In genomic region chr1:28104866-28105467, GRCh38 we compare ENCODE assay signal across 9 cellular contexts. TPM values are rescaled to one million over a fixed set of nuclear protein-coding genes. Genes with fewer than 3 reads are reported as not detected.
DNase-seq lines count a peak whose midpoint lies in the region; ATAC-seq, FAIRE-seq and TF ChIP-seq lines count a peak whose summit lies in the region.
"Had no signal": no experiment of that assay in that cellular context is flagged by ENCODE, and none has a peak within 500 bp of the region (broad histone marks: within the 10 kb centered on the region; RNA-seq: fewer than 3 reads in every experiment).

No MANE protein-coding gene starts in this region.

- intact Hi-C loops in colonic mucosa (cut with DNase I) (no loop called here), HepG2 (cut with micrococcal nuclease; ENCODE audit: unreplicated experiment) (no loop called here)

- TF ChIP-seq CTCF in colonic mucosa (IDR thresholded peaks at IDR 0.05) (no peak), HepG2 (CRISPR knock-in tag; IDR thresholded peaks at IDR 0.05) (no peak)

- H3K4me1 ChIP-seq in colonic mucosa (no peaks in the 10 kb centered on the region), HepG2 (ENCODE audit: insufficient read depth, low read length) (peaks cover 20% of the 10 kb centered on the region)

- TF ChIP-seq EP300 in HepG2 (IDR thresholded peaks at IDR 0.05; ENCODE audit: low read depth in 2 of 2, low read length in 2 of 2): no peak
- TF ChIP-seq EP300 in HepG2 (CRISPR knock-in tag; IDR thresholded peaks at IDR 0.05; ENCODE audit: borderline replicate concordance): no peak

- H4K20me1 ChIP-seq in HepG2 (ENCODE audit: insufficient read depth, low read length): no peaks in the 10 kb centered on the region

- CTCF ChIA-PET in HepG2 (lab: Yijun Ruan, JAX; ENCODE audit: low intra/inter-chr PET ratio, low total read pairs): no interaction called here

- peak in 1 of 2 experiments; percentile 71; a peak in 2 of 4 replicates for TF ChIP-seq POLR2A in HepG2 (IDR thresholded peaks at IDR 0.05; ENCODE audit: insufficient read depth in 1 of 2, low read depth in 2 of 2, low read length in 2 of 2)

- H3K27me3 ChIP-seq in colonic mucosa (no peaks in the 10 kb centered on the region), HepG2 (ENCODE audit: control insufficient read depth in 1 of 2, insufficient read depth in 2 of 2, low read length in 2 of 2) (no peaks in the 10 kb centered on the region)

- peak; percentile 85 for FAIRE-seq in HepG2 (lab: Jason Lieb, UNC)
- FAIRE-seq: G401.6 had no signal

- H3K79me2 ChIP-seq in HepG2 (ENCODE audit: insufficient read depth, low read length): no peaks in the 10 kb centered on the region

- 4% methylated on average over 7 of the region's 11 CpGs for whole genome bisulfite sequencing in HepG2 (ENCODE audit: low lambda C conversion rate)

- peak overlapping the region in 1 of 2 donors; percentile 56 for H3K9ac ChIP-seq in colonic mucosa (ENCODE audit: low read depth in 2 of 2, low read length in 2 of 2)
- H3K9ac ChIP-seq in HepG2 (ENCODE audit: insufficient read depth, low read depth, low read length): peak overlapping the region; percentile 58

- no peaks in the 10 kb centered on the region for H3K9me3 ChIP-seq in colonic mucosa
- H3K9me3 ChIP-seq in HepG2 (ENCODE audit: low read length): no peaks in the 10 kb centered on the region

- H3K27ac ChIP-seq in colonic mucosa (peak overlapping the region; percentile 71), HepG2 (ENCODE audit: extremely low read length, insufficient read depth, low read length) (no peak overlapping the region)

- POLR2A ChIA-PET in HepG2 (lab: Yijun Ruan, JAX): interaction anchor here (1.0 to 1.7 kb wide), 5 partner anchors 8 to 131 kb away, joined by 3 to 14 read pairs (median 5); partner anchors contain the start of genes ATP5IF1 and EYA3

- H3K4me3 ChIP-seq in colonic mucosa: peak overlapping the region; percentile 16
- H3K4me3 ChIP-seq in HepG2 (replicated peaks in 1 of 3; ENCODE audit: insufficient read depth in 1 of 3, low read depth in 2 of 3, low read length in 3 of 3): peak overlapping the region; percentile 45 to 61 (median 50)

- no TSS peak for BruUV-seq in HepG2 (replicated peaks; lab: Mats Ljungman, UMichigan)

- in situ Hi-C loops in ACHN (cut with HindIII; ENCODE audit: low pct_ligation_motif_present, low pct_unique_long_range_greater_than_20kb, low sequenced_read_pairs) (no loop called here), HepG2 (cut with HindIII; ENCODE audit: extremely low pct_ligation_motif_present, low pct_unique_long_range_greater_than_20kb) (no loop called here)

- peak; percentile 96 for ATAC-seq in HepG2
- no peak for ATAC-seq in HG03442 (IDR thresholded peaks at IDR 0.05; ENCODE audit: unreplicated experiment)
- ATAC-seq in GM18517 (IDR thresholded peaks at IDR 0.05; ENCODE audit: unreplicated experiment): no peak

- H3K36me3 ChIP-seq in colonic mucosa (no peaks in the 10 kb centered on the region), HepG2 (replicated peaks in 1 of 2; ENCODE audit: control insufficient read depth in 1 of 2, insufficient read depth in 2 of 2, low read length in 2 of 2) (no peaks in the 10 kb centered on the region)

- TF ChIP-seq RAD21 in HepG2 (CRISPR knock-in tag; IDR thresholded peaks at IDR 0.05): no peak

- DNase-seq in ACHN: peak; percentile 67
- DNase-seq in NCI-H187 (lab: John Stamatoyannopoulos, UW): peak; percentile 9 to 31
- DNase-seq in colonic mucosa: peak; percentile 89
- DNase-seq in HepG2 (ENCODE audit: low spot score): peak; percentile 77
- DNase-seq in ureter (ENCODE audit: low spot score): peak; percentile 53
- DNase-seq in NCI-H2107 (lab: John Stamatoyannopoulos, UW): no peak

- peak overlapping the region; percentile 71 for H2AFZ ChIP-seq in HepG2 (ENCODE audit: low read length)

- H3K4me2 ChIP-seq in HepG2 (ENCODE audit: low read depth, low read length): peak overlapping the region; percentile 90

TF ChIP-seq in HepG2, 621 proteins besides CTCF, POLR2A, EP300 and RAD21 (continues in another document):
- no peak for TF ChIP-seq NFATC3 (CRISPR knock-in tag; IDR thresholded peaks at IDR 0.05)
- TF ChIP-seq ZNF781 (CRISPR knock-in tag; IDR thresholded peaks at IDR 0.05; ENCODE audit: borderline replicate concordance, not compliant biosample characterization): no peak
- no peak for TF ChIP-seq EZH2 (conservative IDR thresholded peaks at IDR 0.05; ENCODE audit: low read depth, low read length)
- TF ChIP-seq ZSCAN21 (CRISPR knock-in tag; IDR thresholded peaks at IDR 0.05; ENCODE audit: borderline replicate concordance): 0 out of 2 replicates have a peak, but pooled peaks have one; percentile 34
- TF ChIP-seq ZFYVE20 (CRISPR knock-in tag; IDR thresholded peaks at IDR 0.05; ENCODE audit: borderline replicate concordance, low read depth): no peak
- TF ChIP-seq ZNF234 (CRISPR knock-in tag; conservative IDR thresholded peaks at IDR 0.05): no peak
- TF ChIP-seq, protein P1, sequence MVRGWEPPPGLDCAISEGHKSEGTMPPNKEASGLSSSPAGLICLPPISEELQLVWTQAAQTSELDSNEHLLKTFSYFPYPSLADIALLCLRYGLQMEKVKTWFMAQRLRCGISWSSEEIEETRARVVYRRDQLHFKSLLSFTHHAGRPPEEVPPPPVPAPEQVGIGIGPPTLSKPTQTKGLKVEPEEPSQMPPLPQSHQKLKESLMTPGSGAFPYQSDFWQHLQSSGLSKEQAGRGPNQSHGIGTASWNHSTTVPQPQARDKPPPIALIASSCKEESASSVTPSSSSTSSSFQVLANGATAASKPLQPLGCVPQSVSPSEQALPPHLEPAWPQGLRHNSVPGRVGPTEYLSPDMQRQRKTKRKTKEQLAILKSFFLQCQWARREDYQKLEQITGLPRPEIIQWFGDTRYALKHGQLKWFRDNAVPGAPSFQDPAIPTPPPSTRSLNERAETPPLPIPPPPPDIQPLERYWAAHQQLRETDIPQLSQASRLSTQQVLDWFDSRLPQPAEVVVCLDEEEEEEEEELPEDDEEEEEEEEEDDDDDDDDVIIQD (CRISPR knock-in tag; IDR thresholded peaks at IDR 0.05; ENCODE audit: low read depth): peak; percentile 24; the same call in 1 of the 2 replicates
- TF ChIP-seq POLR2G (IDR thresholded peaks at IDR 0.05; ENCODE audit: low read depth, low read length): peak; percentile 60
- TF ChIP-seq REL (CRISPR knock-in tag; conservative IDR thresholded peaks at IDR 0.05): no peak
- no peak for TF ChIP-seq SP140L (CRISPR knock-in tag; IDR thresholded peaks at IDR 0.05; ENCODE audit: borderline replicate concordance)
- TF ChIP-seq ISX (CRISPR knock-in tag; conservative IDR thresholded peaks at IDR 0.05): no peak
- no peak for TF ChIP-seq WIZ (CRISPR knock-in tag; IDR thresholded peaks at IDR 0.05)
- no peak for TF ChIP-seq NFE2 (CRISPR knock-in tag; IDR thresholded peaks at IDR 0.05)
- TF ChIP-seq, protein P2, sequence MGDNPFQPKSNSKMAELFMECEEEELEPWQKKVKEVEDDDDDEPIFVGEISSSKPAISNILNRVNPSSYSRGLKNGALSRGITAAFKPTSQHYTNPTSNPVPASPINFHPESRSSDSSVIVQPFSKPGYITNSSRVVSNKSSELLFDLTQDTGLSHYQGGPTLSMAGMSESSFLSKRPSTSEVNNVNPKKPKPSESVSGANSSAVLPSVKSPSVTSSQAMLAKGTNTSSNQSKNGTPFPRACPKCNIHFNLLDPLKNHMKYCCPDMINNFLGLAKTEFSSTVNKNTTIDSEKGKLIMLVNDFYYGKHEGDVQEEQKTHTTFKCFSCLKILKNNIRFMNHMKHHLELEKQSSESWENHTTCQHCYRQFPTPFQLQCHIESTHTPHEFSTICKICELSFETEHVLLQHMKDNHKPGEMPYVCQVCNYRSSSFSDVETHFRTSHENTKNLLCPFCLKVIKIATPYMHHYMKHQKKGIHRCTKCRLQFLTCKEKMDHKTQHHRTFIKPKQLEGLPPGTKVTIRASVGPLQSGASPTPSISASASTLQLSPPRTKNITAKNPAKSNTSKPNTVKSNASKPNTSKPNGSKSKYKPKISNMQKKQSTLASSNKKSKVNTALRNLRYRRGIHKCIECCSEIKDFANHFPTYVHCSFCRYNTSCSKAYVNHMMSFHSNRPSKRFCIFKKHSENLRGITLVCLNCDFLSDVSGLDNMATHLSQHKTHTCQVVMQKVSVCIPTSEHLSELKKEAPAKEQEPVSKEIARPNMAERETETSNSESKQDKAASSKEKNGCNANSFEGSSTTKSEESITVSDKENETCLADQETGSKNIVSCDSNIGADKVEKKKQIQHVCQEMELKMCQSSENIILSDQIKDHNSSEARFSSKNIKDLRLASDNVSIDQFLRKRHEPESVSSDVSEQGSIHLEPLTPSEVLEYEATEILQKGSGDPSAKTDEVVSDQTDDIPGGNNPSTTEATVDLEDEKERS (CRISPR knock-in tag; IDR thresholded peaks at IDR 0.05): no peak
- TF ChIP-seq NFYB (CRISPR knock-in tag; IDR thresholded peaks at IDR 0.05): peak; percentile 67
- TF ChIP-seq KLF16 (CRISPR knock-in tag; IDR thresholded peaks at IDR 0.05): peak in 1 of 2 experiments; percentile 45; a peak in 1 of 4 replicates

RNA-seq across cellular contexts. Expression of gene EYA3, which starts 16.6 kb away (rescaled TPM):
- total RNA-seq in colonic mucosa (10 to 100 TPM; 21.8 to 27.6 TPM), HepG2 (2016; rRNA removed; fragmentation: Illumina TruSeq; extraction: Trizol) (19.7 and 26.3 TPM in 2 replicates), ureter (31.6 TPM)
- total RNA-seq in HepG2 (2016; cell fraction: cytosol; rRNA removed; fragmentation: Illumina TruSeq; extraction: Trizol; ENCODE audit: low read depth): 9.5 and 9.6 TPM in 2 replicates
- 17.2 and 24.4 TPM in 2 replicates for total RNA-seq in HepG2 (2016; cell fraction: insoluble cytoplasmic fraction; rRNA removed; fragmentation: Illumina TruSeq; extraction: Trizol)
- total RNA-seq in HepG2 (2016; cell fraction: membrane; rRNA removed; fragmentation: Illumina TruSeq; extraction: Trizol): 7.9 and 8.4 TPM in 2 replicates
- total RNA-seq in HepG2 (2016; cell fraction: nucleus; rRNA removed; fragmentation: Illumina TruSeq; extraction: Trizol): 15.7 and 18.2 TPM in 2 replicates
- 12.2 and 13.9 TPM in 2 replicates for polyA plus RNA-seq in HepG2 (2011; rRNA removed)
- 5.6 and 7.2 TPM in 2 replicates for polyA plus RNA-seq in HepG2 (2011; cell fraction: cytosol; rRNA removed)
- 7.5 and 7.6 TPM in 2 replicates for polyA plus RNA-seq in HepG2 (2011; cell fraction: nucleus; rRNA removed)
- 7.5 and 7.9 TPM in 2 replicates for polyA plus RNA-seq in HepG2 (2012)
- polyA plus RNA-seq in HepG2 (2016; cell fraction: cytosol; fragmentation: Illumina TruSeq; extraction: Trizol; ENCODE audit: low read depth): 0.67 and 1.0 TPM in 2 replicates
- polyA plus RNA-seq in HepG2 (2016; cell fraction: insoluble cytoplasmic fraction; fragmentation: Illumina TruSeq; extraction: Trizol; ENCODE audit: low read depth): 11.7 and 12.0 TPM in 2 replicates
- 1.4 and 1.6 TPM in 2 replicates for polyA plus RNA-seq in HepG2 (2016; cell fraction: membrane; fragmentation: Illumina TruSeq; extraction: Trizol; ENCODE audit: low read depth)
- polyA plus RNA-seq in HepG2 (2016; cell fraction: nucleus; fragmentation: Illumina TruSeq; extraction: Trizol; ENCODE audit: insufficient read depth, low read depth): 16.9 and 17.5 TPM in 2 replicates
- 26.2 and 75.0 TPM in 2 replicates for polyA minus RNA-seq in HepG2 (2011; rRNA and poly(A)+ RNA removed; ENCODE audit: low replicate concordance)
- polyA minus RNA-seq in HepG2 (2011; cell fraction: cytosol; rRNA and poly(A)+ RNA removed): 11.7 and 13.3 TPM in 2 replicates
- polyA minus RNA-seq in HepG2 (2011; cell fraction: nucleus; rRNA and poly(A)+ RNA removed): 20.0 and 20.3 TPM in 2 replicates
